20 cellular contexts compared by ENCODE assay signal in genomic region chr7:27520828-27521790, GRCh38.
A peak's percentile ranks its signal among the peaks of the same experiment; 100 is the strongest.
DNase-seq lines count a peak whose midpoint lies in the region; ATAC-seq and TF ChIP-seq lines count a peak whose summit lies in the region.
"Had no signal": no experiment of that assay in that cellular context is flagged by ENCODE, and none has a peak within 500 bp of the region (broad histone marks: within the 10 kb centered on the region; RNA-seq: fewer than 3 reads in every experiment).

No MANE protein-coding gene starts in this region.

- peaks cover 22% of the 10 kb centered on the region for H3K36me3 Mint-ChIP-seq in chondrocyte (ENCODE audit: low read depth)

- TF ChIP-seq POLR2A in heart left ventricle (IDR thresholded peaks at IDR 0.05) (no peak), vagina (IDR thresholded peaks at IDR 0.05) (no peak)

- ATAC-seq in Right ventricle myocardium inferior (peak; percentile 64), heart left ventricle (no peak)
- ATAC-seq: activated T-helper 17 cell treated with anti-CD3 and anti-CD28 coated beads, Interleukin-2, amount 50 U/mL, for 72 hours; mucosa of descending colon; SK-N-SH treated with all-trans-retinoic acid at 6 μM for 48 hours had no signal

- H3K27ac ChIP-seq in heart left ventricle = no peak overlapping the region
- H3K27ac ChIP-seq in vagina = peak overlapping the region; percentile 51
- H3K27ac ChIP-seq in WERI-Rb-1 = no peak overlapping the region
- H3K27ac ChIP-seq: tibial artery had no signal

- H3K9me3 ChIP-seq in heart left ventricle (no peaks in the 10 kb centered on the region), vagina (no peaks in the 10 kb centered on the region), WERI-Rb-1 (ENCODE audit: severe bottlenecking) (no peaks in the 10 kb centered on the region)
- H3K9me3 ChIP-seq: HAP-1, mucosa of descending colon, tibial artery had no signal

- WGBS in heart left ventricle, 4 donors = 85 to 90% (median 87%) methylated on average over 17 of the region's 17 CpGs

- no peak for TF ChIP-seq CTCF in heart left ventricle (IDR thresholded peaks at IDR 0.05)
- TF ChIP-seq CTCF in vagina (IDR thresholded peaks at IDR 0.05) = no peak
- no peak for TF ChIP-seq CTCF in WERI-Rb-1 (IDR thresholded peaks at IDR 0.05; ENCODE audit: low read depth, low read length)
- TF ChIP-seq CTCF in chondrocyte (IDR thresholded peaks at IDR 0.05) = no peak

- intact Hi-C loops in Right ventricle myocardium inferior (cut with DNase I) (no loop called here), heart left ventricle (cut with DNase I) (no loop called here), vagina (cut with DNase I) (no loop called here)

- H3K9me3 Mint-ChIP-seq in chondrocyte (ENCODE audit: low read depth) = peaks cover 5% of the 10 kb centered on the region
- H3K9me3 Mint-ChIP-seq: activated CD4-positive, alpha-beta memory T cell treated with anti-CD3 and anti-CD28 coated beads for 36 hours; activated T-helper 17 cell treated with anti-CD3 and anti-CD28 coated beads, Interleukin-2, amount 50 U/mL, for 72 hours had no signal

- peaks cover 0 to 24% (median 12%) of the 10 kb centered on the region in 9 donors for H3K36me3 ChIP-seq in heart left ventricle
- peaks cover 0 to 8% of the 10 kb centered on the region in 2 donors for H3K36me3 ChIP-seq in vagina
- H3K36me3 ChIP-seq in WERI-Rb-1 = no peaks in the 10 kb centered on the region

- no peak overlapping the region for H3K27ac Mint-ChIP-seq in chondrocyte (ENCODE audit: unreplicated experiment)
- H3K27ac Mint-ChIP-seq: activated CD4-positive, alpha-beta memory T cell treated with anti-CD3 and anti-CD28 coated beads for 36 hours; activated T-helper 17 cell treated with anti-CD3 and anti-CD28 coated beads, Interleukin-2, amount 50 U/mL, for 72 hours had no signal

- H3K4me3 Mint-ChIP-seq in chondrocyte (ENCODE audit: unreplicated experiment) = no peak overlapping the region
- H3K4me3 Mint-ChIP-seq: activated CD4-positive, alpha-beta memory T cell treated with anti-CD3 and anti-CD28 coated beads for 36 hours; activated T-helper 17 cell treated with anti-CD3 and anti-CD28 coated beads, Interleukin-2, amount 50 U/mL, for 72 hours had no signal

- H3K4me1 ChIP-seq in heart left ventricle (no peaks in the 10 kb centered on the region), vagina (peaks cover 29% of the 10 kb centered on the region)
- H3K4me1 ChIP-seq: tibial artery had no signal

- H3K27me3 Mint-ChIP-seq in chondrocyte (ENCODE audit: low read depth) = no peaks in the 10 kb centered on the region
- H3K27me3 Mint-ChIP-seq: activated CD4-positive, alpha-beta memory T cell treated with anti-CD3 and anti-CD28 coated beads for 36 hours; activated T-helper 17 cell treated with anti-CD3 and anti-CD28 coated beads, Interleukin-2, amount 50 U/mL, for 72 hours had no signal

- H3K4me3 ChIP-seq in heart left ventricle = no peak overlapping the region
- no peak overlapping the region for H3K4me3 ChIP-seq in vagina
- H3K4me3 ChIP-seq in WERI-Rb-1 (ENCODE audit: low read depth, low read length) = no peak overlapping the region
- H3K4me3 ChIP-seq: HAP-1, mucosa of descending colon, tibial artery had no signal

- DNase-seq in Right ventricle myocardium inferior (ENCODE audit: missing footprints) (peak; percentile 64), heart left ventricle (no peak), fibroblast of gingiva (ENCODE audit: low read depth) (peak; percentile 98), mucosa of gallbladder (ENCODE audit: low spot score) (peak; percentile 22), vagina (ENCODE audit: extremely low spot score in 2 of 2) (peak in 1 of 2 donors; percentile 92), WERI-Rb-1 (no peak), chondrocyte (ENCODE audit: low spot score) (no peak), CD1c-positive myeloid dendritic cell (ENCODE audit: extremely low spot score) (no peak)
- DNase-seq: activated CD4-positive, alpha-beta memory T cell treated with anti-CD3 and anti-CD28 coated beads for 36 hours; COR-L47; foreskin melanocyte; KG1; NCI-H1694 treated with DMSO at 0.1 percent for 48 hours; NCI-H524; stimulated activated CD4-positive, alpha-beta T cell treated with anti-CD3 and anti-CD28 coated beads, Interleukin-2, amount 100 ng/mL, for 24 hours had no signal

- H3K27me3 ChIP-seq in heart left ventricle (no peaks in the 10 kb centered on the region), vagina (no peaks in the 10 kb centered on the region), WERI-Rb-1 (ENCODE audit: insufficient read depth, low read depth, severe bottlenecking) (no peaks in the 10 kb centered on the region)
- H3K27me3 ChIP-seq: tibial artery had no signal

- H3K4me1 Mint-ChIP-seq in chondrocyte (ENCODE audit: low read depth) = no peaks in the 10 kb centered on the region
- H3K4me1 Mint-ChIP-seq: activated T-helper 17 cell treated with anti-CD3 and anti-CD28 coated beads, Interleukin-2, amount 50 U/mL, for 72 hours had no signal

Comparison
In these comparisons a context has a peak if more than half of its experiments do, and no peak if none do; other contexts are left out.
1. DNase-seq: peak in Right ventricle myocardium inferior (single experiment), fibroblast of gingiva (single experiment) and mucosa of gallbladder (single experiment); none in heart left ventricle (0 of 5), WERI-Rb-1 (single experiment), chondrocyte (single experiment) and CD1c-positive myeloid dendritic cell (single experiment).